In genomic region chr17:61398721-61399130, GRCh38 we compare ENCODE assay signal across 8 cellular contexts. TPM values are rescaled to one million over a fixed set of nuclear protein-coding genes. Genes with fewer than 3 reads are reported as not detected.
A peak's percentile ranks its signal among the peaks of the same experiment; 100 is the strongest.
DNase-seq lines count a peak whose midpoint lies in the region; ATAC-seq, FAIRE-seq and TF ChIP-seq lines count a peak whose summit lies in the region.

No MANE protein-coding gene starts in this region.

- H3K4me1 Mint-ChIP-seq in progenitor cell of endocrine pancreas (ENCODE audit: low read depth): peaks cover 21% of the 10 kb centered on the region

- H3K4me3 ChIP-seq in fibroblast of mammary gland (ENCODE audit: control insufficient read depth, low read depth, low read length): peak overlapping the region; percentile 77

- no peaks in the 10 kb centered on the region for H3K9me3 Mint-ChIP-seq in progenitor cell of endocrine pancreas (ENCODE audit: low read depth)

- H3K27ac Mint-ChIP-seq in progenitor cell of endocrine pancreas: no peak overlapping the region

- ATAC-seq in SK-N-SH treated with all-trans-retinoic acid at 6 μM for 48 hours (no peak; the same call in 2 of the 3 replicates), GM18907 (IDR thresholded peaks at IDR 0.05; ENCODE audit: unreplicated experiment) (no peak), GM21723 (IDR thresholded peaks at IDR 0.05; ENCODE audit: unreplicated experiment) (no peak)

- peaks cover 66% of the 10 kb centered on the region for H3K27me3 Mint-ChIP-seq in progenitor cell of endocrine pancreas

- no peak for FAIRE-seq in D721Med (lab: Jason Lieb, UNC)

- H3K4me3 Mint-ChIP-seq in progenitor cell of endocrine pancreas (ENCODE audit: low read depth): peak overlapping the region; percentile 65

- peak; percentile 27 for DNase-seq in ELR (ENCODE audit: low read depth)
- DNase-seq in fibroblast of mammary gland (ENCODE audit: low read depth): no peak
- no peak for DNase-seq in progenitor cell of endocrine pancreas (ENCODE audit: low spot score, unreplicated experiment)
- DNase-seq in D721Med (ENCODE audit: insufficient read length, low spot score): no peak
- DNase-seq in GM13976 (ENCODE audit: low spot score): no peak

- H3K36me3 Mint-ChIP-seq in progenitor cell of endocrine pancreas (ENCODE audit: insufficient read depth): no peaks in the 10 kb centered on the region

- in situ Hi-C loops in GM13976 (cut with MboI; ENCODE audit: low sequenced_read_pairs, unreplicated experiment): no loop called here

- TF ChIP-seq CTCF in fibroblast of mammary gland (conservative IDR thresholded peaks at IDR 0.05; ENCODE audit: control insufficient read depth, insufficient read depth, low read depth, low read length): no peak
- TF ChIP-seq CTCF in progenitor cell of endocrine pancreas (IDR thresholded peaks at IDR 0.05; ENCODE audit: unreplicated experiment): no peak
- no peak for TF ChIP-seq CTCF in D721Med (IDR thresholded peaks at IDR 0.05; ENCODE audit: insufficient read depth, missing control alignments)
- no peak for TF ChIP-seq CTCF in GM13976 (IDR thresholded peaks at IDR 0.05; ENCODE audit: borderline replicate concordance, control extremely low read depth, extremely low read depth, insufficient read depth, missing control alignments)

TF ChIP-seq in SK-N-SH treated with all-trans-retinoic acid at 6 μM for 48 hours, 23 proteins besides CTCF, POLR2A, EP300 and RAD21:
- TF ChIP-seq OSR1 (CRISPR knock-in tag; IDR thresholded peaks at IDR 0.05): no peak
- no peak for TF ChIP-seq PPARA (CRISPR knock-in tag; IDR thresholded peaks at IDR 0.05; ENCODE audit: borderline replicate concordance)
- TF ChIP-seq, protein P1, sequence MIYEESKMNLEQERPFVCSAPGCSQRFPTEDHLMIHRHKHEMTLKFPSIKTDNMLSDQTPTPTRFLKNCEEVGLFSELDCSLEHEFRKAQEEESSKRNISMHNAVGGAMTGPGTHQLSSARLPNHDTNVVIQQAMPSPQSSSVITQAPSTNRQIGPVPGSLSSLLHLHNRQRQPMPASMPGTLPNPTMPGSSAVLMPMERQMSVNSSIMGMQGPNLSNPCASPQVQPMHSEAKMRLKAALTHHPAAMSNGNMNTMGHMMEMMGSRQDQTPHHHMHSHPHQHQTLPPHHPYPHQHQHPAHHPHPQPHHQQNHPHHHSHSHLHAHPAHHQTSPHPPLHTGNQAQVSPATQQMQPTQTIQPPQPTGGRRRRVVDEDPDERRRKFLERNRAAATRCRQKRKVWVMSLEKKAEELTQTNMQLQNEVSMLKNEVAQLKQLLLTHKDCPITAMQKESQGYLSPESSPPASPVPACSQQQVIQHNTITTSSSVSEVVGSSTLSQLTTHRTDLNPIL (CRISPR knock-in tag; IDR thresholded peaks at IDR 0.05; ENCODE audit: low read depth): peak; percentile 27; the same call in 1 of the 2 replicates

RNA-seq across cellular contexts. Expression of gene TBX2, which starts 0.9 kb away (rescaled TPM):
- 1.1 and 3.6 TPM in 2 replicates for total RNA-seq in progenitor cell of endocrine pancreas

RNA-seq across cellular contexts. Expression of gene TBX4, which starts 53.5 kb away (rescaled TPM):
- total RNA-seq in progenitor cell of endocrine pancreas: not detected in 2 replicates
